ENCODE assay signal across 8 cellular contexts in genomic region chr6:41470341-41471063, GRCh38.
DNase-seq lines count a peak whose midpoint lies in the region; ATAC-seq, FAIRE-seq and TF ChIP-seq lines count a peak whose summit lies in the region.

No MANE protein-coding gene starts in this region.

- H3K27ac ChIP-seq in kidney (ENCODE audit: low read depth in 2 of 2, low read length in 2 of 2) (no peak overlapping the region), suprapubic skin (no peak overlapping the region)

- intact Hi-C loops in kidney (cut with DNase I), result no loop called here

- FAIRE-seq in kidney (lab: Jason Lieb, UNC), result no peak

- H3K4me3 ChIP-seq in kidney (ENCODE audit: low read length in 2 of 2), result no peak overlapping the region
- H3K4me3 ChIP-seq in suprapubic skin, result peak overlapping the region; percentile 37

- no peak for TF ChIP-seq CTCF in kidney (IDR thresholded peaks at IDR 0.05; ENCODE audit: borderline replicate concordance, extremely low read depth, insufficient read depth)
- no peak for TF ChIP-seq CTCF in suprapubic skin (IDR thresholded peaks at IDR 0.05)

- no peak for TF ChIP-seq POLR2A in suprapubic skin (IDR thresholded peaks at IDR 0.05)

- TF ChIP-seq EP300 in suprapubic skin (IDR thresholded peaks at IDR 0.05), result no peak

- H3K9me3 ChIP-seq in kidney (ENCODE audit: control insufficient read depth in 1 of 2, low read length in 2 of 2), result no peaks in the 10 kb centered on the region
- H3K9me3 ChIP-seq in suprapubic skin, result no peaks in the 10 kb centered on the region

- H3K27me3 ChIP-seq in suprapubic skin, result peaks cover 41% of the 10 kb centered on the region

- no peaks in the 10 kb centered on the region for H3K36me3 ChIP-seq in kidney (ENCODE audit: control insufficient read depth in 1 of 2, insufficient read depth in 2 of 2, low read length in 2 of 2)
- no peaks in the 10 kb centered on the region for H3K36me3 ChIP-seq in suprapubic skin

- H3K9ac ChIP-seq in kidney (ENCODE audit: low read length in 2 of 2), result no peak overlapping the region

- ATAC-seq in HG03045 (IDR thresholded peaks at IDR 0.05; ENCODE audit: unreplicated experiment), result no peak

- H3K4me1 ChIP-seq in kidney (ENCODE audit: control insufficient read depth in 1 of 2, insufficient read depth in 1 of 2, low read depth in 1 of 2, low read length in 2 of 2), result no peaks in the 10 kb centered on the region
- H3K4me1 ChIP-seq in suprapubic skin, result peaks cover 15% of the 10 kb centered on the region

- WGBS in suprapubic skin, result 12% methylated on average over 38 of the region's 60 CpGs

- DNase-seq in NCI-H82 (lab: John Stamatoyannopoulos, UW) (peak; percentile 43), NCI-H82 treated with DMSO at 0.1 percent for 48 hours (lab: John Stamatoyannopoulos, UW; ENCODE audit: unreplicated experiment) (no peak), astrocyte of the hippocampus (ENCODE audit: low read depth, low spot score) (peak; percentile 66), kidney (peak; percentile 88), suprapubic skin (ENCODE audit: low spot score in 2 of 2) (peak in 1 of 2 donors; percentile 72), NCI-H510A treated with DMSO at 0.1 percent for 48 hours (lab: John Stamatoyannopoulos, UW) (no peak), NAMALWA (ENCODE audit: low spot score) (no peak)

Comparison
In these comparisons a context has a peak if more than half of its experiments do, and no peak if none do; other contexts are left out.
1. DNase-seq: peak in NCI-H82 (single experiment), astrocyte of the hippocampus (single experiment) and kidney (single experiment); none in NCI-H82 treated with DMSO at 0.1 percent for 48 hours (single experiment), NCI-H510A treated with DMSO at 0.1 percent for 48 hours (single experiment) and NAMALWA (single experiment).